ENCODE assay signal across 15 cellular contexts in genomic region chr6:30891450-30891723, GRCh38. TPM values are rescaled to one million over a fixed set of nuclear protein-coding genes. Genes with fewer than 3 reads are reported as not detected.
DNase-seq lines count a peak whose midpoint lies in the region; TF ChIP-seq lines count a peak whose summit lies in the region.
"Had no signal": no experiment of that assay in that cellular context is flagged by ENCODE, and none has a peak within 500 bp of the region (broad histone marks: within the 10 kb centered on the region; RNA-seq: fewer than 3 reads in every experiment).

No MANE protein-coding gene starts in this region.

- no peaks in the 10 kb centered on the region for H3K9me3 Mint-ChIP-seq in neural crest cell
- H3K9me3 Mint-ChIP-seq in type B pancreatic cell = no peaks in the 10 kb centered on the region
- H3K9me3 Mint-ChIP-seq: CD4-positive, alpha-beta memory T cell had no signal

- H3K27me3 Mint-ChIP-seq in neural crest cell (ENCODE audit: low read depth) = no peaks in the 10 kb centered on the region
- no peaks in the 10 kb centered on the region for H3K27me3 Mint-ChIP-seq in type B pancreatic cell
- H3K27me3 Mint-ChIP-seq: B cell; CD4-positive, alpha-beta memory T cell had no signal

- POLR2A ChIA-PET in RWPE1 (lab: Yijun Ruan, JAX; ENCODE audit: low non-redundant PET) = no interaction called here

- H3K27ac Mint-ChIP-seq in neural crest cell (ENCODE audit: unreplicated experiment) = peak overlapping the region; percentile 12
- no peak overlapping the region for H3K27ac Mint-ChIP-seq in type B pancreatic cell
- H3K27ac Mint-ChIP-seq: B cell; CD4-positive, alpha-beta memory T cell had no signal

- DNase-seq in RWPE1 (ENCODE audit: low spot score) = no peak
- DNase-seq in neural crest cell (ENCODE audit: low read depth, low spot score) = no peak
- no peak for DNase-seq in D341Med (ENCODE audit: low spot score)
- no peak for DNase-seq in HuH-7 (ENCODE audit: low spot score)
- no peak for DNase-seq in NCI-H1694 (lab: John Stamatoyannopoulos, UW)
- no peak for DNase-seq in type B pancreatic cell (ENCODE audit: extremely low spot score, unreplicated experiment)
- DNase-seq: C1 segment of cervical spinal cord; CD4-positive, alpha-beta memory T cell; DMS53; GF-D8; GOT3; HCEC 1CT had no signal

- TF ChIP-seq CTCF in RWPE1 (conservative IDR thresholded peaks at IDR 0.05; ENCODE audit: low read depth) (no peak), neural crest cell (conservative IDR thresholded peaks at IDR 0.05) (no peak), type B pancreatic cell (conservative IDR thresholded peaks at IDR 0.05) (no peak)

- H3K27ac ChIP-seq in RWPE1 (peak overlapping the region; percentile 84), cingulate gyrus (ENCODE audit: low read depth, low read length) (peak overlapping the region; percentile 95)

- CTCF ChIA-PET in RWPE1 (lab: Yijun Ruan, JAX) = interaction anchor here (0.6 kb wide), 1 partner anchor 39 kb away, joined by 3 read pairs; no protein-coding TSS in a partner anchor

- H3K36me3 Mint-ChIP-seq in neural crest cell (ENCODE audit: low read depth) (peaks cover 12% of the 10 kb centered on the region), type B pancreatic cell (peaks cover 25% of the 10 kb centered on the region)

- H3K4me3 Mint-ChIP-seq in neural crest cell (no peak overlapping the region), type B pancreatic cell (no peak overlapping the region)
- H3K4me3 Mint-ChIP-seq: B cell; CD4-positive, alpha-beta memory T cell had no signal

- peaks cover 43% of the 10 kb centered on the region for H3K4me1 Mint-ChIP-seq in neural crest cell
- peaks cover 30% of the 10 kb centered on the region for H3K4me1 Mint-ChIP-seq in type B pancreatic cell (ENCODE audit: unreplicated experiment)

RNA-seq across cellular contexts. Expression of gene DDR1, which starts 7.1 kb away (rescaled TPM):
- total RNA-seq in neural crest cell (160 and 178 TPM in 2 replicates), type B pancreatic cell (ENCODE audit: low replicate concordance) (197 and 315 TPM in 2 replicates)

RNA-seq across cellular contexts. Expression of gene GTF2H4, which starts 16.6 kb away (rescaled TPM):
- total RNA-seq in neural crest cell (72.6 and 78.5 TPM in 2 replicates), type B pancreatic cell (ENCODE audit: low replicate concordance) (40.8 and 78.7 TPM in 2 replicates)

RNA-seq across cellular contexts. Expression of gene VARS2, which starts 22.7 kb away (rescaled TPM):
- total RNA-seq in neural crest cell = 61.3 and 68.2 TPM in 2 replicates
- total RNA-seq in type B pancreatic cell (ENCODE audit: low replicate concordance) = 43.8 and 79.4 TPM in 2 replicates

RNA-seq across cellular contexts. Expression of gene SFTA2, which starts 40.6 kb away (rescaled TPM):
- total RNA-seq in neural crest cell (not detected in 2 replicates), type B pancreatic cell (ENCODE audit: low replicate concordance) (2.7 and 3.6 TPM in 2 replicates)
- total RNA-seq: B cell, HepG2 had no signal

RNA-seq across cellular contexts. Expression of gene MUCL3, which starts 49.4 kb away (rescaled TPM):
- not detected in 2 replicates for total RNA-seq in neural crest cell
- total RNA-seq in type B pancreatic cell (ENCODE audit: low replicate concordance) = 0.31 and 3.5 TPM in 2 replicates
- total RNA-seq: B cell; CD4-positive, alpha-beta memory T cell; HepG2 had no signal
